1 cellular context compared by ENCODE assay signal in genomic region chr22:22684605-22685561, GRCh38.
TF ChIP-seq lines count a peak whose summit lies in the region.

No MANE protein-coding gene starts in this region.

TF ChIP-seq in K562, 482 proteins besides CTCF, POLR2A, EP300 and RAD21 (continued from another document):
- no peak for TF ChIP-seq PRPF4 (IDR thresholded peaks at IDR 0.05; ENCODE audit: insufficient read depth, low read depth, low read length, poor library complexity, severe bottlenecking)
- TF ChIP-seq ZBED1 (IDR thresholded peaks at IDR 0.05) = no peak
- TF ChIP-seq SIN3A (IDR thresholded peaks at IDR 0.05; ENCODE audit: borderline replicate concordance in 2 of 2, control insufficient read depth in 1 of 2, low read depth in 2 of 2, low read length in 2 of 2) = no peak
- no peak for TF ChIP-seq PHF20 (IDR thresholded peaks at IDR 0.05; ENCODE audit: partially characterized antibody)
- 0 out of 2 replicates have a peak, but pooled peaks have one; percentile 20 for TF ChIP-seq PHF21A (IDR thresholded peaks at IDR 0.05; ENCODE audit: borderline replicate concordance, low read depth)
- no peak for TF ChIP-seq BCOR (IDR thresholded peaks at IDR 0.05)
- TF ChIP-seq RB1 (IDR thresholded peaks at IDR 0.05; ENCODE audit: low read depth) = peak; percentile 83
- TF ChIP-seq CREB1 (IDR thresholded peaks at IDR 0.05) = no peak
- no peak for TF ChIP-seq CREB1 (CRISPR knock-in tag; IDR thresholded peaks at IDR 0.05)
- TF ChIP-seq MYC (IDR thresholded peaks at IDR 0.05; ENCODE audit: low read depth, low read length) = no peak
- TF ChIP-seq MYC (CRISPR knock-in tag; IDR thresholded peaks at IDR 0.05; ENCODE audit: borderline replicate concordance, low read depth) = no peak
- no peak for TF ChIP-seq CCAR2 (IDR thresholded peaks at IDR 0.05; ENCODE audit: low read depth, low read length)
- 0 out of 3 replicates have a peak, but pooled peaks of 1 of the 2 experiments have one; percentile 23 for TF ChIP-seq CBX3 (IDR thresholded peaks at IDR 0.05; ENCODE audit: borderline replicate concordance in 1 of 2, low read length in 2 of 2)
- TF ChIP-seq UBTF (IDR thresholded peaks at IDR 0.05; ENCODE audit: borderline replicate concordance in 1 of 2, low read depth in 2 of 2, low read length in 2 of 2) = 0 out of 4 replicates have a peak, but pooled peaks of 1 of the 2 experiments have one; percentile 62
TF ChIP-seq in K562: peak in this region for 8.
